Comparison of ENCODE assay signal across 26 cellular contexts in genomic region chr17:66644311-66644710, GRCh38.
DNase-seq lines count a peak whose midpoint lies in the region; ATAC-seq and TF ChIP-seq lines count a peak whose summit lies in the region.
"Had no signal": no experiment of that assay in that cellular context is flagged by ENCODE, and none has a peak within 500 bp of the region (broad histone marks: within the 10 kb centered on the region; RNA-seq: fewer than 3 reads in every experiment).

No MANE protein-coding gene starts in this region.

- H2AFZ ChIP-seq in PC-3 (ENCODE audit: low read length) = no peak overlapping the region

- no peaks in the 10 kb centered on the region for H3F3A ChIP-seq in PC-3 (ENCODE audit: low read length, unreplicated experiment)

- no TSS peak for BruUV-seq in PC-3 (replicated peaks; lab: Mats Ljungman, UMichigan)

- in situ Hi-C loops in astrocyte of the spinal cord (cut with HindIII; ENCODE audit: low sequenced_read_pairs) = no loop called here

- H3K4me2 ChIP-seq in PC-3 (ENCODE audit: low read length) = no peak overlapping the region

- CTCF ChIA-PET in AG04450 (lab: Charles Lee) (interaction anchor here (0.8 kb wide), 1 partner anchor 444 kb away, joined by 3 read pairs; no protein-coding TSS in a partner anchor), PC-3 (lab: Charles Lee) (no interaction called here)

- H3K4me1 ChIP-seq in lower lobe of right lung (no peaks in the 10 kb centered on the region), PC-3 (ENCODE audit: insufficient read depth, low read length) (no peaks in the 10 kb centered on the region)

- H3K36me3 ChIP-seq in lower lobe of right lung (peaks cover 25% of the 10 kb centered on the region), PC-3 (ENCODE audit: low read depth, low read length) (peaks cover 18% of the 10 kb centered on the region)

- intact Hi-C loops in lower lobe of right lung (cut with DNase I) = no loop called here
- intact Hi-C loops in PC-3 (cut with micrococcal nuclease) = no loop called here

- no peaks in the 10 kb centered on the region for H4K20me1 ChIP-seq in PC-3 (ENCODE audit: low read length)

- H3K9me2 ChIP-seq in PC-3 (replicated peaks; ENCODE audit: low read length) = no peaks in the 10 kb centered on the region

- H3K9ac ChIP-seq in PC-3 (ENCODE audit: low read length) = no peak overlapping the region

- TF ChIP-seq CTCF in AG04450 (IDR thresholded peaks at IDR 0.05; ENCODE audit: low read depth, low read length) (no peak), astrocyte of the spinal cord (IDR thresholded peaks at IDR 0.05; ENCODE audit: low read depth, low read length) (no peak), lower lobe of right lung (IDR thresholded peaks at IDR 0.05) (no peak), PC-3 (conservative IDR thresholded peaks at IDR 0.05; ENCODE audit: low read depth, low read length) (no peak)

- H3K79me2 ChIP-seq in PC-3 (ENCODE audit: low read length) = no peaks in the 10 kb centered on the region

- H3K27me3 ChIP-seq in AG04450 (ENCODE audit: control insufficient read depth, insufficient read depth, low read length) (no peaks in the 10 kb centered on the region), lower lobe of right lung (ENCODE audit: low read depth) (no peaks in the 10 kb centered on the region), PC-3 (ENCODE audit: low read length) (no peaks in the 10 kb centered on the region)
- H3K27me3 ChIP-seq: tibial artery had no signal

- POLR2A ChIA-PET in AG04450 (lab: Yijun Ruan, JAX) (no interaction called here), PC-3 (lab: Charles Lee; ENCODE audit: unreplicated experiment) (no interaction called here)

- no peaks in the 10 kb centered on the region for H3K9me3 ChIP-seq in AG04450 (ENCODE audit: control insufficient read depth, insufficient read depth, low read length)
- H3K9me3 ChIP-seq in lower lobe of right lung = no peaks in the 10 kb centered on the region
- no peaks in the 10 kb centered on the region for H3K9me3 ChIP-seq in PC-3 (ENCODE audit: low read length)
- H3K9me3 ChIP-seq: tibial artery had no signal

- peak overlapping the region; percentile 39 for H3K27ac ChIP-seq in AG04450 (ENCODE audit: low read depth, low read length)
- H3K27ac ChIP-seq in lower lobe of right lung = no peak overlapping the region
- no peak overlapping the region for H3K27ac ChIP-seq in PC-3 (ENCODE audit: low read length)
- H3K27ac ChIP-seq: tibial artery had no signal

- peak; percentile 20 for DNase-seq in AG04450 (ENCODE audit: low read depth, low spot score)
- peak; percentile 40 for DNase-seq in astrocyte of the spinal cord (ENCODE audit: low read depth, low spot score)
- DNase-seq in hepatic stellate cell (ENCODE audit: low spot score) = peak; percentile 45
- DNase-seq in pons (ENCODE audit: low spot score) = peak; percentile 68
- no peak for DNase-seq in DMS79 (lab: John Stamatoyannopoulos, UW)
- no peak for DNase-seq in lower lobe of right lung
- DNase-seq in PC-3 = no peak
- DNase-seq: 8988T; activated CD4-positive, alpha-beta T cell treated with anti-CD3 and anti-CD28 coated beads for 48 hours; activated naive CD4-positive, alpha-beta T cell treated with anti-CD3 and anti-CD28 coated beads for 36 hours; activated T-cell treated with anti-CD3 and anti-CD28 coated beads, Interleukin-2, amount 50 U/mL, for 4 hours; amniotic stem cell; CD8-positive, alpha-beta memory T cell; cerebellar nuclear complex; DMS53; effector memory CD8-positive, alpha-beta T cell; GDM1; NCI-H1105; NCI-H1930; NCI-H69; stimulated activated naive CD8-positive, alpha-beta T cell treated with anti-CD3 and anti-CD28 coated beads, Interleukin-15, Interleukin-2, amounts not matched to agents 100 U/mL and 50 U/mL, for 24 hours; tibial artery had no signal

- no peak overlapping the region for H3K4me3 ChIP-seq in AG04450 (ENCODE audit: low read depth, low read length)
- no peak overlapping the region for H3K4me3 ChIP-seq in astrocyte of the spinal cord (ENCODE audit: low read depth, low read length)
- H3K4me3 ChIP-seq in lower lobe of right lung = no peak overlapping the region
- no peak overlapping the region for H3K4me3 ChIP-seq in PC-3 (ENCODE audit: low read length)
- H3K4me3 ChIP-seq: lung, tibial artery had no signal

- ATAC-seq in lower lobe of right lung = no peak
- no peak; the same call in 1 of the 2 replicates for ATAC-seq in PC-3
- no peak for ATAC-seq in GM21390 (IDR thresholded peaks at IDR 0.05; ENCODE audit: unreplicated experiment)
- ATAC-seq: activated T-cell treated with anti-CD3 and anti-CD28 coated beads, Interleukin-2, amount 50 U/mL, for 4 hours; effector memory CD8-positive, alpha-beta T cell; esophagus mucosa; SK-N-SH treated with all-trans-retinoic acid at 6 μM for 48 hours; stimulated activated naive CD8-positive, alpha-beta T cell treated with anti-CD3 and anti-CD28 coated beads, Interleukin-15, Interleukin-2, amounts not matched to agents 100 U/mL and 50 U/mL, for 24 hours had no signal

Comparison
In these comparisons a context has a peak if more than half of its experiments do, and no peak if none do; other contexts are left out.
1. DNase-seq: peak in AG04450 (single experiment), astrocyte of the spinal cord (single experiment), hepatic stellate cell (single experiment) and pons (single experiment); none in DMS79 (single experiment), lower lobe of right lung (single experiment) and PC-3 (single experiment).